Comparison of ENCODE assay signal across 8 cellular contexts in genomic region chr17:18226284-18226945, GRCh38.
A peak's percentile ranks its signal among the peaks of the same experiment; 100 is the strongest.
DNase-seq lines count a peak whose midpoint lies in the region; ATAC-seq and TF ChIP-seq lines count a peak whose summit lies in the region.

No MANE protein-coding gene starts in this region.

- no peak for ATAC-seq in GM21447 (IDR thresholded peaks at IDR 0.05; ENCODE audit: unreplicated experiment)
- no peak for ATAC-seq in GM18868 (IDR thresholded peaks at IDR 0.05; ENCODE audit: unreplicated experiment)
- ATAC-seq in GM18511 (IDR thresholded peaks at IDR 0.05; ENCODE audit: unreplicated experiment) = no peak

- H3K4me1 ChIP-seq in rectal smooth muscle tissue (ENCODE audit: control insufficient read depth, insufficient read depth, low read length) = peaks cover 6% of the 10 kb centered on the region

- H3K27me3 ChIP-seq in SU-DHL-6 (ENCODE audit: low read length) (no peaks in the 10 kb centered on the region), rectal smooth muscle tissue (ENCODE audit: control insufficient read depth, insufficient read depth, low read length) (no peaks in the 10 kb centered on the region)

- no peak overlapping the region for H3K27ac ChIP-seq in SU-DHL-6 (ENCODE audit: low read depth, low read length)
- H3K27ac ChIP-seq in rectal smooth muscle tissue (ENCODE audit: low read depth, low read length) = no peak overlapping the region

- H3K9ac ChIP-seq in SU-DHL-6 (ENCODE audit: low read length) = peak overlapping the region; percentile 68
- no peak overlapping the region for H3K9ac ChIP-seq in rectal smooth muscle tissue (ENCODE audit: low read length)

- H3K9me2 ChIP-seq in SU-DHL-6 (replicated peaks; ENCODE audit: insufficient read depth, low read length) = no peaks in the 10 kb centered on the region

- H3K79me2 ChIP-seq in SU-DHL-6 (ENCODE audit: insufficient read depth, low read length) = no peaks in the 10 kb centered on the region

- no peaks in the 10 kb centered on the region for H3F3A ChIP-seq in SU-DHL-6 (ENCODE audit: insufficient read depth)

- peak overlapping the region; percentile 95 for H3K4me2 ChIP-seq in SU-DHL-6 (ENCODE audit: low read depth, low read length, poor library complexity, severe bottlenecking)

- H2AFZ ChIP-seq in SU-DHL-6 (ENCODE audit: low read depth, low read length, severe bottlenecking) = peak overlapping the region; percentile 65

- H3K9me3 ChIP-seq in SU-DHL-6 (ENCODE audit: insufficient read depth, low read length) = no peaks in the 10 kb centered on the region

- H3K36me3 ChIP-seq in SU-DHL-6 (ENCODE audit: low read length) (no peaks in the 10 kb centered on the region), rectal smooth muscle tissue (ENCODE audit: control insufficient read depth, insufficient read depth, low read length) (no peaks in the 10 kb centered on the region)

- H3K4me3 ChIP-seq in SU-DHL-6 (ENCODE audit: insufficient read depth, low read length, poor library complexity, severe bottlenecking) = peak overlapping the region; percentile 77
- peak overlapping the region; percentile 90 for H3K4me3 ChIP-seq in fibroblast of pulmonary artery (replicated peaks; ENCODE audit: low read depth, low read length)
- H3K4me3 ChIP-seq in rectal smooth muscle tissue (ENCODE audit: low read length) = peak overlapping the region; percentile 67

- DNase-seq in EL = peak; percentile 31
- no peak for DNase-seq in fibroblast of pulmonary artery (ENCODE audit: low read depth)
- no peak for DNase-seq in Kasumi-1 (lab: John Stamatoyannopoulos, UW)

- no peaks in the 10 kb centered on the region for H4K20me1 ChIP-seq in SU-DHL-6 (ENCODE audit: low read depth, low read length)

- TF ChIP-seq CTCF in SU-DHL-6 (IDR thresholded peaks at IDR 0.05; ENCODE audit: insufficient read depth, low read length, poor library complexity, severe bottlenecking) (no peak), fibroblast of pulmonary artery (IDR thresholded peaks at IDR 0.05; ENCODE audit: low read length, missing control alignments) (no peak)
